24 cellular contexts compared by ENCODE assay signal in genomic region chr2:224159345-224159928, GRCh38.
DNase-seq lines count a peak whose midpoint lies in the region; ATAC-seq, FAIRE-seq and TF ChIP-seq lines count a peak whose summit lies in the region.
"Had no signal": no experiment of that assay in that cellular context is flagged by ENCODE, and none has a peak within 500 bp of the region (broad histone marks: within the 10 kb centered on the region; RNA-seq: fewer than 3 reads in every experiment).

No MANE protein-coding gene starts in this region.

- no peaks in the 10 kb centered on the region for H3K79me2 ChIP-seq in GM12878 (ENCODE audit: control insufficient read depth, insufficient read depth, low read length)

- no peaks in the 10 kb centered on the region for H3K4me1 ChIP-seq in GM12878 (ENCODE audit: control insufficient read depth, insufficient read depth, low read length)
- H3K4me1 ChIP-seq in lung (ENCODE audit: control insufficient read depth in 2 of 2, insufficient read depth in 2 of 2, low read length in 2 of 2): peaks cover 0 to 2% of the 10 kb centered on the region in 2 donors
- peaks cover 3 to 14% of the 10 kb centered on the region in 2 donors for H3K4me1 ChIP-seq in small intestine (ENCODE audit: control insufficient read depth in 2 of 2, insufficient read depth in 1 of 2, low read depth in 1 of 2, low read length in 1 of 2)
- no peaks in the 10 kb centered on the region for H3K4me1 ChIP-seq in mucosa of descending colon (ENCODE audit: low read depth)
- H3K4me1 ChIP-seq: BE2C, BLaER1, Caco-2 had no signal

- no peak overlapping the region for H2AFZ ChIP-seq in GM12878 (ENCODE audit: control insufficient read depth, low read depth, low read length)

- no peak for TF ChIP-seq POLR2A in GM12878 (IDR thresholded peaks at IDR 0.05; ENCODE audit: low read depth, low read length)

- ATAC-seq in GM19351 (IDR thresholded peaks at IDR 0.05; ENCODE audit: unreplicated experiment) (peak; percentile 48), GM12878 (no peak), lung (ENCODE audit: insufficient read depth, low FRiP score) (peak; percentile 2), GM18861 (IDR thresholded peaks at IDR 0.05; ENCODE audit: unreplicated experiment) (no peak), mucosa of descending colon (no peak)

- DNase-seq in GM12878 (ENCODE audit: low read depth, low spot score) (no peak), lung (ENCODE audit: low spot score) (no peak), small intestine (peak; percentile 89), middle frontal gyrus (ENCODE audit: extremely low spot score, low spot score) (no peak), mucosa of descending colon (no peak), type B pancreatic cell (ENCODE audit: extremely low spot score, unreplicated experiment) (no peak)
- DNase-seq: 8988T; ACHN; BE2C; C1 segment of cervical spinal cord; Caco-2; Calu3; CD4-positive, alpha-beta memory T cell; CD4-positive, CD25-positive, alpha-beta regulatory T cell; CD8-positive, alpha-beta memory T cell; DMS79 treated with DMSO at 0.1 percent for 48 hours; GF-D8 had no signal

- TF ChIP-seq RAD21 in GM12878 (IDR thresholded peaks at IDR 0.05; ENCODE audit: insufficient read depth, low read depth, low read length): no peak

- H3K27me3 Mint-ChIP-seq in type B pancreatic cell: peaks cover 14% of the 10 kb centered on the region
- H3K27me3 Mint-ChIP-seq: CD4-positive, CD25-positive, alpha-beta regulatory T cell had no signal

- no peaks in the 10 kb centered on the region for H3K36me3 Mint-ChIP-seq in type B pancreatic cell
- H3K36me3 Mint-ChIP-seq: CD14-positive monocyte; CD4-positive, alpha-beta memory T cell; CD4-positive, CD25-positive, alpha-beta regulatory T cell; CD8-positive, alpha-beta memory T cell had no signal

- RAD21 ChIA-PET in GM12878 (lab: Charles Lee; ENCODE audit: unreplicated experiment): no interaction called here

- H4K20me1 ChIP-seq in GM12878 (ENCODE audit: control insufficient read depth, insufficient read depth): no peaks in the 10 kb centered on the region; the same call in 1 of the 2 replicates
- H4K20me1 ChIP-seq: BLaER1 had no signal

- in situ Hi-C loops in GM12878 (cut with MboI): no loop called here

- H3K36me3 ChIP-seq in GM12878 (ENCODE audit: control insufficient read depth in 2 of 2, insufficient read depth in 2 of 2, low read length in 1 of 2) (no peaks in the 10 kb centered on the region), lung (ENCODE audit: control insufficient read depth in 2 of 2, insufficient read depth in 2 of 2, low read length in 2 of 2) (no peaks in the 10 kb centered on the region), small intestine (ENCODE audit: control insufficient read depth in 2 of 2, insufficient read depth in 2 of 2, low read length in 2 of 2) (no peaks in the 10 kb centered on the region), mucosa of descending colon (ENCODE audit: low read depth) (no peaks in the 10 kb centered on the region)
- H3K36me3 ChIP-seq: BE2C, BLaER1 had no signal

- no peak for TF ChIP-seq EP300 in GM12878 (IDR thresholded peaks at IDR 0.05; ENCODE audit: borderline replicate concordance in 1 of 2, control insufficient read depth in 1 of 2, low read depth in 2 of 2, low read length in 2 of 2)

- no peak overlapping the region for H3K27ac Mint-ChIP-seq in type B pancreatic cell
- H3K27ac Mint-ChIP-seq: CD14-positive monocyte; CD4-positive, CD25-positive, alpha-beta regulatory T cell; CD8-positive, alpha-beta memory T cell had no signal

- H3K4me2 ChIP-seq in GM12878 (ENCODE audit: control insufficient read depth, insufficient read depth): no peak overlapping the region
- H3K4me2 ChIP-seq: BLaER1 had no signal

- no peaks in the 10 kb centered on the region; a peak in 1 of 4 replicates for H3K27me3 ChIP-seq in GM12878 (replicated peaks in 1 of 2; ENCODE audit: control insufficient read depth in 2 of 2, insufficient read depth in 2 of 2, low read length in 1 of 2)
- H3K27me3 ChIP-seq in lung (ENCODE audit: control insufficient read depth, insufficient read depth): no peaks in the 10 kb centered on the region
- no peaks in the 10 kb centered on the region for H3K27me3 ChIP-seq in small intestine (ENCODE audit: control insufficient read depth in 2 of 2, insufficient read depth in 2 of 2, low read length in 2 of 2)
- H3K27me3 ChIP-seq: BE2C, BLaER1 had no signal

- no peak overlapping the region for H3K9ac ChIP-seq in GM12878 (ENCODE audit: control insufficient read depth, insufficient read depth, low read length)
- H3K9ac ChIP-seq: BLaER1 had no signal

- no TSS peak for BruUV-seq in GM12878 (replicated peaks; lab: Mats Ljungman, UMichigan)

- POLR2A ChIA-PET in GM12878 (lab: Charles Lee): no interaction called here

- intact Hi-C loops in GM12878 (cut with micrococcal nuclease; ENCODE audit: unreplicated experiment): no loop called here
- intact Hi-C loops in mucosa of descending colon (cut with DNase I, micrococcal nuclease): no loop called here

- no peak overlapping the region for H3K4me3 Mint-ChIP-seq in type B pancreatic cell
- H3K4me3 Mint-ChIP-seq: CD14-positive monocyte; CD8-positive, alpha-beta memory T cell had no signal

- H3K27ac ChIP-seq in GM12878 (ENCODE audit: control insufficient read depth, insufficient read depth): no peak overlapping the region
- no peak overlapping the region for H3K27ac ChIP-seq in lung (ENCODE audit: low read depth in 1 of 2, low read length in 1 of 2)
- H3K27ac ChIP-seq in small intestine (ENCODE audit: low read depth in 1 of 2, low read length in 1 of 2): peak overlapping the region in 1 of 2 donors; percentile 22
- H3K27ac ChIP-seq: BLaER1 had no signal

- TF ChIP-seq CTCF in GM12878 (IDR thresholded peaks at IDR 0.05 in 2 of 3, conservative IDR thresholded peaks at IDR 0.05 in 1 of 3; ENCODE audit: control insufficient read depth in 2 of 3, extremely low read depth in 1 of 3, insufficient read depth in 1 of 3, low read depth in 3 of 3, low read length in 3 of 3) (no peak), lung (IDR thresholded peaks at IDR 0.05; ENCODE audit: control extremely low read depth, extremely low read depth) (no peak), mucosa of descending colon (IDR thresholded peaks at IDR 0.05) (no peak), type B pancreatic cell (conservative IDR thresholded peaks at IDR 0.05) (no peak)

- H3K9me3 Mint-ChIP-seq in type B pancreatic cell: peaks cover 5% of the 10 kb centered on the region
- H3K9me3 Mint-ChIP-seq: CD4-positive, CD25-positive, alpha-beta regulatory T cell; CD8-positive, alpha-beta memory T cell had no signal

- H3K4me1 Mint-ChIP-seq in type B pancreatic cell (ENCODE audit: unreplicated experiment): peaks cover 13% of the 10 kb centered on the region
- H3K4me1 Mint-ChIP-seq: CD14-positive monocyte; CD4-positive, alpha-beta memory T cell; CD4-positive, CD25-positive, alpha-beta regulatory T cell; CD8-positive, alpha-beta memory T cell had no signal

- SMC1A ChIA-PET in GM12878 (lab: Charles Lee; ENCODE audit: uncharacterized antibody, unreplicated experiment): no interaction called here

- WGBS in GM12878 (ENCODE audit: insufficient coverage, insufficient replicate concordance, low lambda C conversion rate, missing lambda C conversion rate): 18% methylated on average over 3 of the region's 3 CpGs
- WGBS in lung, 2 donors: 92 to 94% methylated on average over 3 of the region's 3 CpGs
- WGBS in small intestine, 3 donors: 14 to 65% (median 35%) methylated on average over 3 of the region's 3 CpGs

- no peaks in the 10 kb centered on the region for H3K9me3 ChIP-seq in GM12878 (replicated peaks; ENCODE audit: control insufficient read depth, insufficient read depth, low read length)
- H3K9me3 ChIP-seq in lung (ENCODE audit: control insufficient read depth in 2 of 2, insufficient read depth in 1 of 2, low read length in 1 of 2): peaks cover 2 to 4% of the 10 kb centered on the region in 2 donors
- no peaks in the 10 kb centered on the region for H3K9me3 ChIP-seq in small intestine (ENCODE audit: control insufficient read depth, low read depth)
- no peaks in the 10 kb centered on the region for H3K9me3 ChIP-seq in mucosa of descending colon
- H3K9me3 ChIP-seq: BE2C, BLaER1, Caco-2 had no signal

- H3K4me3 ChIP-seq in GM12878 (no peak overlapping the region), lung (no peak overlapping the region), small intestine (ENCODE audit: low read depth in 1 of 2, low read length in 2 of 2) (no peak overlapping the region), mucosa of descending colon (no peak overlapping the region)
- H3K4me3 ChIP-seq: BLaER1 had no signal

- CTCF ChIA-PET in GM12878 (lab: Yijun Ruan, JAX): no interaction called here

- FAIRE-seq in GM12878 (lab: Jason Lieb, UNC) (no peak), small intestine (lab: Jason Lieb, UNC) (no peak)
- FAIRE-seq: A204.1, D721Med, G401.6 had no signal

TF ChIP-seq in GM12878, 131 proteins besides CTCF, POLR2A, EP300 and RAD21:
- TF ChIP-seq RUNX3 (IDR thresholded peaks at IDR 0.05; ENCODE audit: low read length) (no peak), SPI1 (IDR thresholded peaks at IDR 0.05; ENCODE audit: borderline replicate concordance, insufficient read depth, low read depth, low read length) (peak; percentile 77; the same call in 1 of the 2 replicates)

Comparison
In these comparisons a context has a peak if more than half of its experiments do, and no peak if none do; other contexts are left out.
1. ATAC-seq: peak in GM19351 (single experiment) and lung (single experiment); none in GM12878 (single experiment), GM18861 (single experiment) and mucosa of descending colon (single experiment).